ENCODE assay signal across 8 cellular contexts in genomic region chr13:40986328-40986856, GRCh38. TPM values are rescaled to one million over a fixed set of nuclear protein-coding genes. Genes with fewer than 3 reads are reported as not detected.
DNase-seq lines count a peak whose midpoint lies in the region; ATAC-seq and TF ChIP-seq lines count a peak whose summit lies in the region.

No MANE protein-coding gene starts in this region.

- no peaks in the 10 kb centered on the region for H3K27me3 ChIP-seq in BLaER1 treated with 17β-estradiol and CSF1 and Interleukin-3, amounts not matched to agents 10 nM and 100 nM

- peak overlapping the region; percentile 63 to 98 (median 95) for H3K27ac Mint-ChIP-seq in naive B cell

- H3K4me1 Mint-ChIP-seq in naive B cell = peaks cover 44 to 66% (median 46%) of the 10 kb centered on the region in 3 donors

- H3K36me3 ChIP-seq in BLaER1 treated with 17β-estradiol and CSF1 and Interleukin-3, amounts not matched to agents 10 nM and 100 nM = peaks cover 0 to 60% (median 23%) of the 10 kb centered on the region in 11 experiments; a peak in 18 of 22 replicates

- peaks cover 2 to 6% of the 10 kb centered on the region in 2 donors for H3K36me3 Mint-ChIP-seq in naive B cell

- POLR2A ChIA-PET in HEK293T (lab: Yijun Ruan, JAX) = no interaction called here

- H3K4me3 ChIP-seq in BLaER1 treated with 17β-estradiol and CSF1 and Interleukin-3, amounts not matched to agents 10 nM and 100 nM = peak overlapping the region in 7 of 10 experiments; percentile 0 to 79 (median 36); a peak in 9 of 20 replicates

- ATAC-seq in naive B cell (ENCODE audit: low read depth in 2 of 2) (no peak), GM18519 (IDR thresholded peaks at IDR 0.05; ENCODE audit: low FRiP score, unreplicated experiment) (no peak)

- CTCF ChIA-PET in HEK293T (lab: Yijun Ruan, JAX) = interaction anchor here (0.5 to 1.1 kb wide), 3 partner anchors 9 to 208 kb away, joined by 3 to 6 read pairs (median 3); no protein-coding TSS in a partner anchor

- H3K9me3 ChIP-seq in BLaER1 treated with 17β-estradiol and CSF1 and Interleukin-3, amounts not matched to agents 10 nM and 100 nM (replicated peaks in 1 of 11) = no peaks in the 10 kb centered on the region

- H3K9ac ChIP-seq in BLaER1 treated with 17β-estradiol and CSF1 and Interleukin-3, amounts not matched to agents 10 nM and 100 nM = peak overlapping the region; percentile 38 to 94 (median 49); a peak in 20 of 22 replicates

- H3K4me3 Mint-ChIP-seq in naive B cell = peak overlapping the region; percentile 54 to 98 (median 94)

- DNase-seq in NCI-H128 (lab: John Stamatoyannopoulos, UW; ENCODE audit: unreplicated experiment) (peak; percentile 3), naive B cell (no peak), HEK293T (ENCODE audit: extremely low spot score) (no peak), activated gamma-delta T cell (lab: John Stamatoyannopoulos, UW) (no peak)
- no peak for DNase-seq in activated CD4-positive, alpha-beta T cell treated with anti-CD3 and anti-CD28 coated beads, Interleukin-2, amount 50 U/mL, for 48 hours

- peak overlapping the region; percentile 54 to 99 (median 80) for H3K4me2 ChIP-seq in BLaER1 treated with 17β-estradiol and CSF1 and Interleukin-3, amounts not matched to agents 10 nM and 100 nM

- H3K4me1 ChIP-seq in BLaER1 treated with 17β-estradiol and CSF1 and Interleukin-3, amounts not matched to agents 10 nM and 100 nM = peaks cover 65 to 97% (median 80%) of the 10 kb centered on the region in 10 experiments

- H3K27me3 Mint-ChIP-seq in naive B cell = no peaks in the 10 kb centered on the region

- no peaks in the 10 kb centered on the region for H3K9me3 Mint-ChIP-seq in naive B cell

- peaks cover 68 to 100% (median 100%) of the 10 kb centered on the region in 11 experiments; a peak in 21 of 22 replicates for H4K20me1 ChIP-seq in BLaER1 treated with 17β-estradiol and CSF1 and Interleukin-3, amounts not matched to agents 10 nM and 100 nM

- H3K27ac ChIP-seq in BLaER1 treated with 17β-estradiol and CSF1 and Interleukin-3, amounts not matched to agents 10 nM and 100 nM = peak overlapping the region; percentile 2 to 98 (median 80); a peak in 15 of 22 replicates
- H3K27ac ChIP-seq in cingulate gyrus (ENCODE audit: low read depth, low read length) = peak overlapping the region; percentile 48

TF ChIP-seq in HEK293T, 16 proteins besides CTCF, POLR2A, EP300 and RAD21:
- TF ChIP-seq TARDBP (IDR thresholded peaks at IDR 0.05) = no peak
- no peak for TF ChIP-seq LEF1 (IDR thresholded peaks at IDR 0.05; ENCODE audit: borderline replicate concordance)
- no peak for TF ChIP-seq SP1 (IDR thresholded peaks at IDR 0.05)
- TF ChIP-seq FOXM1 (IDR thresholded peaks at IDR 0.05; ENCODE audit: borderline replicate concordance) = no peak
- TF ChIP-seq NFRKB (IDR thresholded peaks at IDR 0.05) = no peak
- TF ChIP-seq BHLHE40 (IDR thresholded peaks at IDR 0.05; ENCODE audit: borderline replicate concordance) = no peak
- TF ChIP-seq HDGF (IDR thresholded peaks at IDR 0.05; ENCODE audit: borderline replicate concordance) = no peak
- no peak for TF ChIP-seq CTBP1 (IDR thresholded peaks at IDR 0.05; ENCODE audit: borderline replicate concordance)
- no peak for TF ChIP-seq FOXK2 (IDR thresholded peaks at IDR 0.05)
- TF ChIP-seq L3MBTL2 (conservative IDR thresholded peaks at IDR 0.05) = no peak
- no peak for TF ChIP-seq PKNOX1 (IDR thresholded peaks at IDR 0.05)
- no peak for TF ChIP-seq FOXA1 (IDR thresholded peaks at IDR 0.05)
- no peak for TF ChIP-seq ELF4 (IDR thresholded peaks at IDR 0.05)
- no peak for TF ChIP-seq ARNT (IDR thresholded peaks at IDR 0.05)
- TF ChIP-seq ZNF384 (IDR thresholded peaks at IDR 0.05) = no peak
- TF ChIP-seq SUZ12 (IDR thresholded peaks at IDR 0.05) = no peak

RNA-seq across cellular contexts. Expression of gene ELF1, which starts 32.7 kb away (rescaled TPM):
- polyA plus RNA-seq in naive B cell (ENCODE audit: low read depth in 6 of 6) = 100 to 1,000 TPM; 127 to 183 (median 144) TPM
